18 cellular contexts compared by ENCODE assay signal in the genomic region with DNA sequence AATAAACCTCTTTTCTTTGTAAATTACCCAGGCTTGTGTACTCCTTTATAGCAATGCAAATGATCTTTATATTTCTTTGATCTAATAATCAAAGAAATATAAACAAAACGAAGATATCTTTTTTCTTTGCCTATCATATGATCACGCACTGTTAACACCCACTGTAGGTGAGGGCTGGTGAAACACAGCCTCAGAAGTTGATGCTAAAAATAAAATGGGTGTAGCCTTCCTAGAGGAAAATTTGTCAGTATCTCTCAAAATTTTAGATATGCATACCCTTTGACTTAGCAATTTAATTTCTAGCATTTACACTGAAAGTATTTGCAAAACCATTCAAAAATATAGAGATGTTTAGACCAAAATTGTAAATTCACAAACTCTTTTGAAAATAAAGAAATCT. TPM values are rescaled to one million over a fixed set of nuclear protein-coding genes. Genes with fewer than 3 reads are reported as not detected.
DNase-seq lines count a peak whose midpoint lies in the region; TF ChIP-seq lines count a peak whose summit lies in the region.
"Had no signal": no experiment of that assay in that cellular context is flagged by ENCODE, and none has a peak within 500 bp of the region (broad histone marks: within the 10 kb centered on the region; RNA-seq: fewer than 3 reads in every experiment).

No MANE protein-coding gene starts in this region.

- POLR2A ChIA-PET in MCF 10A (lab: Yijun Ruan, JAX), result interaction anchor here (0.6 to 2.8 kb wide), 13 partner anchors 8 to 202 kb away, joined by 3 to 20 read pairs (median 4); no protein-coding TSS in a partner anchor
- POLR2A ChIA-PET in PC-9 (lab: Charles Lee; ENCODE audit: unreplicated experiment), result interaction anchor here (0.6 kb wide), 1 partner anchor 601 kb away, joined by 3 read pairs; no protein-coding TSS in a partner anchor

- peak overlapping the region; percentile 11; the same call in 1 of the 2 replicates for H3K4me2 ChIP-seq in PC-9
- no peak overlapping the region for H3K4me2 ChIP-seq in Karpas-422 (ENCODE audit: low read depth, low read length, poor library complexity, severe bottlenecking)
- H3K4me2 ChIP-seq: BLaER1, KMS-11 had no signal

- H3K27me3 Mint-ChIP-seq in MCF 10A (ENCODE audit: insufficient read depth, unreplicated experiment), result no peaks in the 10 kb centered on the region

- BruUV-seq in MCF 10A (replicated peaks; lab: Mats Ljungman, UMichigan) (no TSS peak), PC-9 (replicated peaks; lab: Mats Ljungman, UMichigan) (no TSS peak)

- H3F3A ChIP-seq in PC-9 (ENCODE audit: insufficient read depth, low read depth), result peaks cover 10% of the 10 kb centered on the region; the same call in 1 of the 2 replicates

- peak overlapping the region; percentile 84 for H3K27ac Mint-ChIP-seq in MCF 10A (ENCODE audit: low read depth, unreplicated experiment)

- H3K4me3 ChIP-seq in breast epithelium, result no peak overlapping the region
- no peak overlapping the region for H3K4me3 ChIP-seq in PC-9
- no peak overlapping the region for H3K4me3 ChIP-seq in left ventricle myocardium inferior
- H3K4me3 ChIP-seq in Karpas-422 (ENCODE audit: low read length), result no peak overlapping the region
- H3K4me3 ChIP-seq: BLaER1, MG63 had no signal

- H3K9me3 Mint-ChIP-seq in MCF 10A (ENCODE audit: unreplicated experiment), result no peaks in the 10 kb centered on the region
- H3K9me3 Mint-ChIP-seq: CD8-positive, alpha-beta memory T cell had no signal

- H3K27ac ChIP-seq in breast epithelium, result no peak overlapping the region
- H3K27ac ChIP-seq in PC-9, result no peak overlapping the region
- peak overlapping the region; percentile 96 for H3K27ac ChIP-seq in left ventricle myocardium inferior (replicated peaks)
- H3K27ac ChIP-seq in Karpas-422 (ENCODE audit: low read length), result no peak overlapping the region
- H3K27ac ChIP-seq: BLaER1, KMS-11 had no signal

- intact Hi-C loops in MCF 10A (cut with micrococcal nuclease), result no loop called here
- intact Hi-C loops in breast epithelium (cut with DNase I; ENCODE audit: low total_unique reads), result no loop called here
- intact Hi-C loops in PC-9 (cut with micrococcal nuclease; ENCODE audit: unreplicated experiment), result no loop called here
- intact Hi-C loops in left ventricle myocardium inferior (cut with micrococcal nuclease), result no loop called here

- H3K9ac ChIP-seq in Karpas-422 (ENCODE audit: low read length), result no peak overlapping the region
- H3K9ac ChIP-seq: BLaER1, KMS-11 had no signal

- TF ChIP-seq POLR2A in breast epithelium (IDR thresholded peaks at IDR 0.05), result no peak

- H3K9me2 ChIP-seq in PC-9 (ENCODE audit: insufficient read depth), result no peaks in the 10 kb centered on the region
- no peaks in the 10 kb centered on the region for H3K9me2 ChIP-seq in Karpas-422 (replicated peaks; ENCODE audit: insufficient read depth, low read length)

- H3K36me3 Mint-ChIP-seq in MCF 10A (ENCODE audit: insufficient read depth, unreplicated experiment), result no peaks in the 10 kb centered on the region

- H3K4me1 ChIP-seq in breast epithelium (peaks cover 0 to 6% of the 10 kb centered on the region in 2 donors), PC-9 (replicated peaks; ENCODE audit: insufficient read depth) (peaks cover 30% of the 10 kb centered on the region), left ventricle myocardium inferior (peaks cover 63% of the 10 kb centered on the region), Karpas-422 (ENCODE audit: low read length) (no peaks in the 10 kb centered on the region)

- H3K36me3 ChIP-seq in breast epithelium (no peaks in the 10 kb centered on the region), PC-9 (ENCODE audit: low read depth) (no peaks in the 10 kb centered on the region), left ventricle myocardium inferior (peaks cover 25% of the 10 kb centered on the region), Karpas-422 (ENCODE audit: insufficient read depth, low read length) (no peaks in the 10 kb centered on the region)
- H3K36me3 ChIP-seq: BLaER1 had no signal

- peak overlapping the region; percentile 6 for H3K4me3 Mint-ChIP-seq in MCF 10A (ENCODE audit: unreplicated experiment)

- peaks cover 47% of the 10 kb centered on the region for H3K4me1 Mint-ChIP-seq in MCF 10A (ENCODE audit: insufficient read depth, unreplicated experiment)

- H3K27me3 ChIP-seq in breast epithelium, result no peaks in the 10 kb centered on the region
- H3K27me3 ChIP-seq in PC-9 (ENCODE audit: insufficient read depth, low read depth), result no peaks in the 10 kb centered on the region
- H3K27me3 ChIP-seq in left ventricle myocardium inferior (ENCODE audit: low read depth), result no peaks in the 10 kb centered on the region
- no peaks in the 10 kb centered on the region for H3K27me3 ChIP-seq in Karpas-422 (ENCODE audit: low read length)
- H3K27me3 ChIP-seq: BLaER1, MG63 had no signal

- H4K20me1 ChIP-seq in PC-9 (ENCODE audit: insufficient read depth), result no peaks in the 10 kb centered on the region
- H4K20me1 ChIP-seq in Karpas-422 (ENCODE audit: insufficient read depth, low read depth, low read length), result 0 out of 2 replicates have a peak, but pooled peaks cover 3% of the 10 kb centered on the region
- H4K20me1 ChIP-seq: BLaER1 had no signal

- H3K9me3 ChIP-seq in breast epithelium (no peaks in the 10 kb centered on the region), PC-9 (ENCODE audit: insufficient read depth, low read depth) (no peaks in the 10 kb centered on the region), left ventricle myocardium inferior (replicated peaks) (no peaks in the 10 kb centered on the region), Karpas-422 (ENCODE audit: low read length) (no peaks in the 10 kb centered on the region)
- H3K9me3 ChIP-seq: BLaER1, MG63 had no signal

- DNase-seq in MCF 10A (ENCODE audit: unreplicated experiment) (no peak), breast epithelium (ENCODE audit: low spot score in 2 of 2) (no peak), PC-9 (no peak), left ventricle myocardium inferior (no peak), putamen (ENCODE audit: low spot score) (peak; percentile 52), H4 (ENCODE audit: low spot score) (no peak), Karpas-422 (no peak)
- no peak for DNase-seq in central memory CD4-positive, alpha-beta T cell
- DNase-seq: 8988T; CD8-positive, alpha-beta memory T cell; DND-41; MG63; NCI-H1092 treated with DMSO at 0.1 percent for 48 hours; NCI-H2081 treated with DMSO at 0.1 percent for 48 hours; NCI-H510A; SHP77 had no signal

- H2AFZ ChIP-seq in PC-9, result no peak overlapping the region
- H2AFZ ChIP-seq in Karpas-422 (ENCODE audit: low read length), result no peak overlapping the region

- H3K79me2 ChIP-seq in PC-9 (ENCODE audit: low read depth) (no peaks in the 10 kb centered on the region), Karpas-422 (ENCODE audit: low read length) (no peaks in the 10 kb centered on the region)

- no peak for TF ChIP-seq CTCF in MCF 10A (IDR thresholded peaks at IDR 0.05; ENCODE audit: unreplicated experiment)
- TF ChIP-seq CTCF in breast epithelium (IDR thresholded peaks at IDR 0.05), result no peak
- no peak for TF ChIP-seq CTCF in PC-9 (conservative IDR thresholded peaks at IDR 0.05)
- no peak for TF ChIP-seq CTCF in left ventricle myocardium inferior (IDR thresholded peaks at IDR 0.05; ENCODE audit: borderline replicate concordance)

- CTCF ChIA-PET in MCF 10A (lab: Yijun Ruan, JAX), result interaction anchor here (1.2 to 1.7 kb wide), 2 partner anchors 52 to 291 kb away, joined by 3 to 8 read pairs; no protein-coding TSS in a partner anchor
- CTCF ChIA-PET in PC-9 (lab: Charles Lee), result interaction anchor here (1.0 kb wide), 1 partner anchor 52 kb away, joined by 3 read pairs; no protein-coding TSS in a partner anchor

RNA-seq across cellular contexts. Expression of a gene that starts 15.6 kb away (rescaled TPM):
- 0.25 and 0.33 TPM in 2 replicates for total RNA-seq in MCF 10A (2022)
- total RNA-seq in breast epithelium, result 10 to 100 TPM; 18.2 to 88.5 (median 87.1) TPM
- total RNA-seq in PC-9 (2021), result 11.5 and 13.9 TPM in 2 replicates
- total RNA-seq in left ventricle myocardium inferior, result 769 TPM
- 129 and 161 TPM in 2 replicates for total RNA-seq in H4 (2014; rRNA removed; shearing (Covaris generic))
- total RNA-seq in Karpas-422 (2014; rRNA removed; shearing (Covaris generic); ENCODE audit: low replicate concordance), result not detected in 2 replicates
